ENCODE assay signal across 8 cellular contexts in genomic region chr16:30429678-30430427, GRCh38. TPM values are rescaled to one million over a fixed set of nuclear protein-coding genes. Genes with fewer than 3 reads are reported as not detected.
DNase-seq lines count a peak whose midpoint lies in the region; ATAC-seq and TF ChIP-seq lines count a peak whose summit lies in the region.

DCTPP1 (minus strand) TSS chr16:30430030; CDS start chr16:30429980, 50 bp downstream.

- H3K27me3 ChIP-seq in right cardiac atrium (ENCODE audit: control insufficient read depth, insufficient read depth) (no peaks in the 10 kb centered on the region), vagina (no peaks in the 10 kb centered on the region)

- peaks cover 0 to 4% of the 10 kb centered on the region in 2 donors for H3K36me3 ChIP-seq in vagina

- ATAC-seq in HG02885 (IDR thresholded peaks at IDR 0.05; ENCODE audit: poor library complexity, unreplicated experiment) (peak; percentile 97), T-helper 17 cell (peak; percentile 97), right cardiac atrium (peak; percentile 98 to 99)

- H3K27ac ChIP-seq in angular gyrus (ENCODE audit: low read depth, low read length), result peak within 1 kb of the TSS; percentile 42
- peak within 1 kb of the TSS; percentile 78 for H3K27ac ChIP-seq in right cardiac atrium (ENCODE audit: low read length)
- H3K27ac ChIP-seq in vagina, result peak within 1 kb of the TSS; percentile 40

- DNase-seq in NCI-H1694 (lab: John Stamatoyannopoulos, UW) (peak; percentile 98), T-helper 17 cell (peak; percentile 87 to 91 (median 87)), right cardiac atrium (peak; percentile 96 to 98 (median 96)), pulmonary artery endothelial cell (ENCODE audit: low read depth, low spot score) (peak; percentile 92), vagina (ENCODE audit: extremely low spot score in 2 of 2) (peak in 1 of 2 donors; percentile 98)

- peaks cover 5% of the 10 kb centered on the region for H3K4me1 ChIP-seq in right cardiac atrium (ENCODE audit: control insufficient read depth, insufficient read depth, low read length)
- peaks cover 21% of the 10 kb centered on the region for H3K4me1 ChIP-seq in vagina

- TF ChIP-seq POLR2A in GM15510 (IDR thresholded peaks at IDR 0.05; ENCODE audit: borderline replicate concordance, extremely low read depth, insufficient read length) (peak; percentile 53), vagina (IDR thresholded peaks at IDR 0.05) (no peak)

- H3K9me3 ChIP-seq in T-helper 17 cell (ENCODE audit: control insufficient read depth, low read length, poor library complexity, severe bottlenecking) (no peaks in the 10 kb centered on the region), right cardiac atrium (ENCODE audit: control insufficient read depth, low read length) (no peaks in the 10 kb centered on the region), vagina (no peaks in the 10 kb centered on the region)

- intact Hi-C loops in right cardiac atrium (cut with DNase I), result loop anchor here in 1 of 4 donors (10.0 kb wide), 1 partner anchor 175 kb away; no protein-coding TSS in a partner anchor
- intact Hi-C loops in vagina (cut with DNase I), result no loop called here

- no peak within 1 kb of the TSS for H3K4me3 Mint-ChIP-seq in T-helper 17 cell

- TF ChIP-seq CTCF in vagina (IDR thresholded peaks at IDR 0.05), result peak; percentile 57 to 69 (median 63)

- H3K27ac Mint-ChIP-seq in T-helper 17 cell, result no peak within 1 kb of the TSS

- H3K27me3 Mint-ChIP-seq in T-helper 17 cell, result no peaks in the 10 kb centered on the region

- 1% methylated on average over 49 of the region's 49 CpGs for WGBS in right cardiac atrium

- H3K4me3 ChIP-seq in right cardiac atrium (ENCODE audit: low read length) (peak within 1 kb of the TSS; percentile 43), vagina (peak within 1 kb of the TSS; percentile 62 to 79)

- H3K4me1 Mint-ChIP-seq in T-helper 17 cell, result peaks cover 19% of the 10 kb centered on the region

- H3K36me3 Mint-ChIP-seq in T-helper 17 cell (ENCODE audit: low read depth), result peaks cover 5% of the 10 kb centered on the region

RNA-seq across cellular contexts. Expression of gene DCTPP1, which starts in this region (rescaled TPM):
- 10 to 100 TPM; 17.4 to 19.2 TPM for total RNA-seq in T-helper 17 cell
- 10 to 100 TPM; 26.9 to 46.2 (median 30.5) TPM for total RNA-seq in right cardiac atrium
- polyA plus RNA-seq in right cardiac atrium, result 20.9 TPM
- total RNA-seq in pulmonary artery endothelial cell, result 37.5 and 38.2 TPM in 2 replicates
- 14.5 TPM for total RNA-seq in vagina
